In genomic region chr17:78186689-78187595, GRCh38 we compare ENCODE assay signal across 8 cellular contexts. TPM values are rescaled to one million over a fixed set of nuclear protein-coding genes. Genes with fewer than 3 reads are reported as not detected.
A peak's percentile ranks its signal among the peaks of the same experiment; 100 is the strongest.
DNase-seq lines count a peak whose midpoint lies in the region; ATAC-seq and TF ChIP-seq lines count a peak whose summit lies in the region.

TSS of gene AFMID (plus strand) at chr17:78187362. CDS start at chr17:78187371, 9 bp downstream.
TSS of gene TK1 (minus strand) at chr17:78187052. CDS start at chr17:78186994, 58 bp downstream.

- H3K18ac ChIP-seq in IMR-90 (ENCODE audit: low read depth, low read length) = no peak within 1 kb of the TSS

- dilution Hi-C loops in IMR-90 (cut with HindIII; ENCODE audit: low sequenced_read_pairs, unreplicated experiment) = no loop called here

- BruUV-seq in IMR-90 (replicated peaks; lab: Mats Ljungman, UMichigan) (no TSS peak), PC-3 (replicated peaks; lab: Mats Ljungman, UMichigan) (no TSS peak)

- H2AFZ ChIP-seq in IMR-90 (replicated peaks; ENCODE audit: low read length, poor library complexity) (peak within 1 kb of the TSS; percentile 99), PC-3 (ENCODE audit: low read length) (peak within 1 kb of the TSS; percentile 90)

- H4K5ac ChIP-seq in IMR-90 (ENCODE audit: low read depth, low read length) = peak within 1 kb of the TSS; percentile 63

- no peak for TF ChIP-seq RAD21 in IMR-90 (IDR thresholded peaks at IDR 0.05; ENCODE audit: low read length)

- peak within 1 kb of the TSS; percentile 55; the same call in 1 of the 2 replicates for H4K91ac ChIP-seq in IMR-90 (ENCODE audit: insufficient read depth, low read depth, low read length)

- peak within 1 kb of the TSS; percentile 65; the same call in 1 of the 2 replicates for H3K9ac ChIP-seq in IMR-90 (ENCODE audit: low read depth, low read length)
- peak within 1 kb of the TSS; percentile 89 for H3K9ac ChIP-seq in PC-3 (ENCODE audit: low read length)
- H3K9ac ChIP-seq in muscle layer of colon (ENCODE audit: low read length) = no peak within 1 kb of the TSS

- H3K23ac ChIP-seq in IMR-90 (ENCODE audit: low read depth, low read length) = no peak within 1 kb of the TSS

- peak within 1 kb of the TSS; percentile 57 for H3K14ac ChIP-seq in IMR-90 (replicated peaks; ENCODE audit: low read depth, low read length)

- peak; percentile 82 for TF ChIP-seq POLR2A in IMR-90 (IDR thresholded peaks at IDR 0.05; ENCODE audit: low read depth, low read length)

- no peaks in the 10 kb centered on the region for H3K9me3 ChIP-seq in IMR-90 (ENCODE audit: control insufficient read depth, insufficient read depth, low read length)
- no peaks in the 10 kb centered on the region for H3K9me3 ChIP-seq in PC-3 (ENCODE audit: low read length)
- H3K9me3 ChIP-seq in esophagus (ENCODE audit: control insufficient read depth in 2 of 2, insufficient read depth in 1 of 2, low read depth in 1 of 2, low read length in 1 of 2) = no peaks in the 10 kb centered on the region
- H3K9me3 ChIP-seq in muscle layer of colon (ENCODE audit: low read length) = no peaks in the 10 kb centered on the region

- peak; percentile 79 for ATAC-seq in GM21528 (IDR thresholded peaks at IDR 0.05; ENCODE audit: low FRiP score, unreplicated experiment)
- peak; percentile 99 for ATAC-seq in IMR-90 (ENCODE audit: low read depth)
- peak; percentile 90 for ATAC-seq in PC-3

- intact Hi-C loops in IMR-90 (cut with micrococcal nuclease) (loop anchor here (1.0 kb wide), 1 partner anchor 53 kb away; no protein-coding TSS in a partner anchor), PC-3 (cut with micrococcal nuclease) (loop anchor here (1.0 to 5.0 kb wide), 5 partner anchors 19 to 65 kb away; partner anchors contain the start of genes BIRC5, SYNGR2 and TMC6)

- WGBS in IMR-90 (ENCODE audit: extremely low coverage in 2 of 2, insufficient read length in 1 of 2), 2 experiments = 8% methylated on average over 31 of the region's 57 CpGs; no CpG with 5 or more reads in 1 of the 2 experiments
- 3 to 4% methylated on average over 57 of the region's 57 CpGs for WGBS in esophagus, 2 donors

- H3K79me1 ChIP-seq in IMR-90 (ENCODE audit: low read depth in 1 of 2, low read length in 2 of 2) = peaks cover 24 to 54% of the 10 kb centered on the region in 2 experiments

- no peak within 1 kb of the TSS for H2BK120ac ChIP-seq in IMR-90 (ENCODE audit: low read depth, low read length)

- POLR2A ChIA-PET in IMR-90 (lab: Charles Lee; ENCODE audit: unreplicated experiment) (no interaction called here), PC-3 (lab: Charles Lee; ENCODE audit: unreplicated experiment) (interaction anchor here (0.5 to 1.1 kb wide), 3 partner anchors 15 to 81 kb away, joined by 3 to 5 read pairs (median 3); no protein-coding TSS in a partner anchor)

- H3K4ac ChIP-seq in IMR-90 (ENCODE audit: low read depth, low read length) = peak within 1 kb of the TSS; percentile 34

- H3K4me1 ChIP-seq in IMR-90 (ENCODE audit: control insufficient read depth, insufficient read depth, low read length) (peaks cover 3% of the 10 kb centered on the region), PC-3 (ENCODE audit: insufficient read depth, low read length) (peaks cover 24% of the 10 kb centered on the region), esophagus (ENCODE audit: control insufficient read depth in 2 of 2, insufficient read depth in 2 of 2, low read length in 1 of 2) (peaks cover 3 to 4% of the 10 kb centered on the region in 2 donors), muscle layer of colon (ENCODE audit: insufficient read depth, low read length) (peaks cover 23% of the 10 kb centered on the region)

- 0 out of 2 replicates have a peak within 1 kb of the TSS, but pooled peaks have one; percentile 26 for H3K56ac ChIP-seq in IMR-90 (ENCODE audit: extremely low read depth, insufficient read depth, low read length)

- in situ Hi-C loops in IMR-90 (cut with MboI; ENCODE audit: low sequenced_read_pairs) = no loop called here

- H4K20me1 ChIP-seq in IMR-90 (ENCODE audit: insufficient read depth, low read length) (0 out of 2 replicates have a peak, but pooled peaks cover 6% of the 10 kb centered on the region), PC-3 (ENCODE audit: low read length) (peaks cover 13% of the 10 kb centered on the region; the same call in 1 of the 2 replicates)

- DNase-seq in DMS153 treated with DMSO at 0.1 percent for 48 hours (lab: John Stamatoyannopoulos, UW; ENCODE audit: unreplicated experiment) = peak; percentile 96
- DNase-seq in IMR-90 = peak; percentile 95
- peak; percentile 100 for DNase-seq in PC-3
- peak; percentile 99 for DNase-seq in activated T-cell treated with anti-CD3 and anti-CD28 coated beads for 48 hours (ENCODE audit: low read depth)
- DNase-seq in stimulated activated CD8-positive, alpha-beta memory T cell treated with anti-CD3 and anti-CD28 coated beads, Interleukin-7, amount 100 ng/mL, for 24 hours (ENCODE audit: low read depth) = peak; percentile 76

- H3K36me3 ChIP-seq in IMR-90 (ENCODE audit: control insufficient read depth, insufficient read depth, low read length) (peaks cover 3% of the 10 kb centered on the region), PC-3 (ENCODE audit: low read depth, low read length) (peaks cover 20% of the 10 kb centered on the region; the same call in 1 of the 2 replicates), esophagus (ENCODE audit: control insufficient read depth in 2 of 2, insufficient read depth in 2 of 2, low read length in 1 of 2) (peaks cover 0 to 6% of the 10 kb centered on the region in 2 donors), muscle layer of colon (ENCODE audit: insufficient read depth, low read length) (no peaks in the 10 kb centered on the region)

- H2AK9ac ChIP-seq in IMR-90 (replicated peaks; ENCODE audit: low read depth, low read length, poor library complexity) = peak within 1 kb of the TSS; percentile 67

- no peaks in the 10 kb centered on the region for H3K9me2 ChIP-seq in PC-3 (replicated peaks; ENCODE audit: low read length)

- peaks cover 82% of the 10 kb centered on the region for H3K79me2 ChIP-seq in PC-3 (ENCODE audit: low read length)

- peak within 1 kb of the TSS; percentile 57; the same call in 1 of the 2 replicates for H2AK5ac ChIP-seq in IMR-90 (ENCODE audit: low read depth, low read length)

- H2BK20ac ChIP-seq in IMR-90 (ENCODE audit: low read depth, low read length) = no peak within 1 kb of the TSS

- TF ChIP-seq CTCF in IMR-90 (conservative IDR thresholded peaks at IDR 0.05; ENCODE audit: low read depth, low read length) (peak; percentile 97), PC-3 (conservative IDR thresholded peaks at IDR 0.05; ENCODE audit: low read depth, low read length) (peak; percentile 76)

- CTCF ChIA-PET in IMR-90 (lab: Yijun Ruan, JAX) (no interaction called here), PC-3 (lab: Charles Lee) (interaction anchor here (0.6 to 1.6 kb wide), 3 partner anchors 64 to 643 kb away, joined by 4 to 14 read pairs (median 12); no protein-coding TSS in a partner anchor)

- H3F3A ChIP-seq in PC-3 (ENCODE audit: low read length, unreplicated experiment) = no peaks in the 10 kb centered on the region

- peak within 1 kb of the TSS; percentile 20 for H2BK5ac ChIP-seq in IMR-90 (ENCODE audit: low read depth, low read length, poor library complexity, severe bottlenecking)

- no peaks in the 10 kb centered on the region for H3K27me3 ChIP-seq in IMR-90 (ENCODE audit: control insufficient read depth, insufficient read depth, low read length)
- no peaks in the 10 kb centered on the region for H3K27me3 ChIP-seq in PC-3 (ENCODE audit: low read length)
- no peaks in the 10 kb centered on the region for H3K27me3 ChIP-seq in esophagus (ENCODE audit: control insufficient read depth in 1 of 2, insufficient read depth in 2 of 2, low read length in 2 of 2)
- H3K27me3 ChIP-seq in muscle layer of colon (ENCODE audit: control insufficient read depth in 1 of 2, insufficient read depth in 2 of 2, low read length in 2 of 2) = no peaks in the 10 kb centered on the region

- peak within 1 kb of the TSS; percentile 56 to 80 for H4K8ac ChIP-seq in IMR-90 (ENCODE audit: low read depth in 2 of 2, low read length in 2 of 2)

- H3K4me2 ChIP-seq in IMR-90 (ENCODE audit: low read depth, low read length) = peak within 1 kb of the TSS; percentile 88
- H3K4me2 ChIP-seq in PC-3 (ENCODE audit: low read length) = peak within 1 kb of the TSS; percentile 99

- no peak within 1 kb of the TSS for H2BK15ac ChIP-seq in IMR-90 (ENCODE audit: low read depth, low read length)

- peak within 1 kb of the TSS; percentile 64 for H3K4me3 ChIP-seq in IMR-90 (ENCODE audit: insufficient read depth, low read depth, low read length)
- H3K4me3 ChIP-seq in PC-3 (ENCODE audit: low read length) = peak within 1 kb of the TSS; percentile 77
- peak within 1 kb of the TSS; percentile 53 to 59 for H3K4me3 ChIP-seq in esophagus (ENCODE audit: low read depth in 1 of 2, low read length in 2 of 2)
- peak within 1 kb of the TSS; percentile 57 to 66 for H3K4me3 ChIP-seq in muscle layer of colon (ENCODE audit: low read depth in 1 of 2, low read length in 2 of 2)

- H3K9me1 ChIP-seq in IMR-90 (ENCODE audit: insufficient read depth, low read length) = peaks cover 11% of the 10 kb centered on the region; the same call in 1 of the 2 replicates

- H3K27ac ChIP-seq in IMR-90 (ENCODE audit: insufficient read depth, low read length) (peak within 1 kb of the TSS; percentile 41; the same call in 1 of the 2 replicates), PC-3 (ENCODE audit: low read length) (peak within 1 kb of the TSS; percentile 45), esophagus (ENCODE audit: low read depth in 2 of 2, low read length in 1 of 2) (peak within 1 kb of the TSS; percentile 65 to 85), muscle layer of colon (ENCODE audit: low read depth, low read length) (no peak within 1 kb of the TSS)

TF ChIP-seq in IMR-90, 13 proteins besides CTCF, POLR2A, EP300 and RAD21 (continues in another document):
- peak; percentile 28; the same call in 1 of the 2 replicates for TF ChIP-seq CEBPB (IDR thresholded peaks at IDR 0.05; ENCODE audit: low read depth, low read length)

RNA-seq across cellular contexts. Expression of gene AFMID, which starts in this region (rescaled TPM):
- 45.5 and 65.1 TPM in 2 replicates for total RNA-seq in IMR-90 (2012; rRNA removed)
- 29.9 and 41.0 TPM in 2 replicates for polyA plus RNA-seq in IMR-90 (2012; rRNA removed)
- polyA plus RNA-seq in IMR-90 (2012; cell fraction: cytosol; rRNA removed) = 31.0 and 49.3 TPM in 2 replicates
- polyA plus RNA-seq in IMR-90 (2012; cell fraction: nucleus; rRNA removed; ENCODE audit: low replicate concordance) = 22.5 and 29.1 TPM in 2 replicates
- 53.1 and 58.9 TPM in 2 replicates for total RNA-seq in PC-3 (2014; rRNA removed)
- 10 to 100 TPM; 18.4 to 20.7 TPM for polyA plus RNA-seq in esophagus

RNA-seq across cellular contexts. Expression of gene TK1, which starts in this region (rescaled TPM):
- total RNA-seq in IMR-90 (2012; rRNA removed) = 109 and 219 TPM in 2 replicates
- 150 and 181 TPM in 2 replicates for polyA plus RNA-seq in IMR-90 (2012; rRNA removed)
- polyA plus RNA-seq in IMR-90 (2012; cell fraction: cytosol; rRNA removed) = 133 and 160 TPM in 2 replicates
- 27.2 and 110 TPM in 2 replicates for polyA plus RNA-seq in IMR-90 (2012; cell fraction: nucleus; rRNA removed; ENCODE audit: low replicate concordance)
- total RNA-seq in PC-3 (2014; rRNA removed) = 340 and 430 TPM in 2 replicates
- 10 to 100 TPM; 16.9 to 37.4 TPM for polyA plus RNA-seq in esophagus
